21 cellular contexts compared by ENCODE assay signal in the genomic region with DNA sequence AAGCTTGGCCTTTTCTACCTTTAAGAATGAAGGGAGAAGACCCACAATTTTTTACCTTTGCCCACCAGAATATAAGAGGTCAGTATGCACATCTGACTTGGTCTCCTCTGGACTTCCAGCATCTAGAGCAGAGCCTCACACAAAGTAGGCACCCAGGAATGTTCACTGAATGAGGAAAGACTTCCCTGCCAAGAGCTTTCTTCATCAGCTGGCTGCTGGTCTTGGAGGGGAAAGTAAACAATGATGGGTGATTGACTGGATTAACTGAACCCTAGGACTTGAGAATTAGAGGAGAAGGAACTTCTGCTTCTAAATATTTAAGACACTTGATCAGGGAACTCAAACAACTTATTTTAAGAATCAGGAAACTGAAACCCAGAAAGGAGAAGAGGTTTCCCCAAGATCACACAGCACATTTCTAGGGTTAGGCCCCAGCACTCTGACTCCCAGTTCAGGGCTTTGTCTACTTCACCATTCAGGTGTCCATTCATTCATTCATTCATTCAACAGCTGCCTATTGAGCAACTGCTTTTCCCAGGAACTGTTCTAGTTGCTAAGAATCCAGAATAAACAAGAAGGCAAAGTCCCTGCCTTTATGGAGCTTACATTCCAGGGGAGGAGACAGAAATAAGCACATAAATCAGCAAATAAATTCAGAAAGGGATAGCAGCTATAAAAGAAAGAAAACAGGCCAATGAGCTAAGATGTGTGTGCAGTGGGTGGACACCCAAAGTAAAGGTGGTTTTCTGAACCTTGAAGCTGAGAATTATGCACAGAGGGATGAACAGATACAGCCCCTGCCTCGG.
DNase-seq lines count a peak whose midpoint lies in the region; ATAC-seq and TF ChIP-seq lines count a peak whose summit lies in the region.
"Had no signal": no experiment of that assay in that cellular context is flagged by ENCODE, and none has a peak within 500 bp of the region (broad histone marks: within the 10 kb centered on the region; RNA-seq: fewer than 3 reads in every experiment).

No MANE protein-coding gene starts in this region.

- DNase-seq in SIG-M5 treated with dmso at 0.1 percent for 504 hours (lab: John Stamatoyannopoulos, UW; ENCODE audit: unreplicated experiment): peak; percentile 77
- no peak for DNase-seq in SIG-M5 (lab: John Stamatoyannopoulos, UW)
- peak; percentile 24 for DNase-seq in SKM-1 treated with dmso at 0.1 percent for 144 hours (lab: John Stamatoyannopoulos, UW; ENCODE audit: unreplicated experiment)
- no peak for DNase-seq in left lung
- no peak for DNase-seq in transverse colon
- no peak for DNase-seq in stimulated activated naive CD4-positive, alpha-beta T cell (lab: John Stamatoyannopoulos, UW)
- DNase-seq in activated naive CD4-positive, alpha-beta T cell treated with anti-CD3 and anti-CD28 coated beads, Interleukin-2, amount 50 U/mL, for 16 hours: no peak
- DNase-seq in KBM-7: no peak
- DNase-seq: 8988T; activated CD8-positive, alpha-beta memory T cell treated with anti-CD3 and anti-CD28 coated beads for 24 hours; activated T-cell treated with anti-CD3 and anti-CD28 coated beads, Interleukin-2, amount 50 U/mL, for 72 hours; effector memory CD4-positive, alpha-beta T cell; MM.1S; NCI-H187; nucleus accumbens; right cardiac atrium; stimulated activated CD8-positive, alpha-beta memory T cell treated with anti-CD3 and anti-CD28 coated beads, Interleukin-4, amount 100 ng/mL, for 48 hours; substantia nigra had no signal

- peak; percentile 69 for ATAC-seq in left lung
- ATAC-seq: activated CD4-positive, CD25-positive, alpha-beta regulatory T cell treated with anti-CD3 and anti-CD28 coated beads, Interleukin-2, amount 50 U/mL, for 24 hours; activated T-cell treated with anti-CD3 and anti-CD28 coated beads, Interleukin-2, amount 50 U/mL, for 72 hours; right cardiac atrium had no signal

- no peaks in the 10 kb centered on the region for H3K9me3 ChIP-seq in left lung
- H3K9me3 ChIP-seq in transverse colon: no peaks in the 10 kb centered on the region
- H3K9me3 ChIP-seq: vagina had no signal

- TF ChIP-seq CTCF in left lung (IDR thresholded peaks at IDR 0.05) (no peak), transverse colon (IDR thresholded peaks at IDR 0.05) (no peak)

- intact Hi-C loops in left lung (cut with DNase I): no loop called here
- intact Hi-C loops in transverse colon (cut with DNase I; ENCODE audit: low total_unique reads): no loop called here

- H3K36me3 ChIP-seq in left lung: no peaks in the 10 kb centered on the region
- no peaks in the 10 kb centered on the region for H3K36me3 ChIP-seq in transverse colon
- H3K36me3 ChIP-seq: vagina had no signal

- WGBS in transverse colon (ENCODE audit: low coverage in 1 of 2), 2 donors: 58 to 80% methylated on average over 1 of the region's 1 CpG

- H3K27ac ChIP-seq in left lung (no peak overlapping the region), transverse colon (peak overlapping the region; percentile 14 to 55 (median 30))
- H3K27ac ChIP-seq: RWPE1, vagina had no signal

- H3K4me1 ChIP-seq in left lung (no peaks in the 10 kb centered on the region), transverse colon (peaks cover 0 to 16% (median 6%) of the 10 kb centered on the region in 4 donors)
- H3K4me1 ChIP-seq: vagina had no signal

- no peak overlapping the region for H3K4me3 ChIP-seq in left lung
- H3K4me3 ChIP-seq in transverse colon: no peak overlapping the region
- H3K4me3 ChIP-seq: vagina had no signal

- TF ChIP-seq EP300 in transverse colon (IDR thresholded peaks at IDR 0.05; ENCODE audit: low read depth): no peak

- no peak for TF ChIP-seq POLR2A in transverse colon (IDR thresholded peaks at IDR 0.05)

- H3K27me3 ChIP-seq in left lung (no peaks in the 10 kb centered on the region), transverse colon (no peaks in the 10 kb centered on the region)
- H3K27me3 ChIP-seq: vagina had no signal

- in situ Hi-C loops in transverse colon (cut with MboI; ENCODE audit: low pct_ligation_motif_present in 1 of 4, low pct_unique_long_range_greater_than_20kb in 1 of 4, low sequenced_read_pairs in 3 of 4): loop anchor here in 2 of 4 donors (25.0 kb wide), 1 partner anchor 467 kb away; no protein-coding TSS in a partner anchor
- in situ Hi-C loops in KBM-7 (cut with MboI; ENCODE audit: low pct_unique_long_range_greater_than_20kb, low sequenced_read_pairs): no loop called here

Comparison
In these comparisons a context has a peak if more than half of its experiments do, and no peak if none do; other contexts are left out.
1. DNase-seq: peak in SIG-M5 treated with dmso at 0.1 percent for 504 hours (single experiment) and SKM-1 treated with dmso at 0.1 percent for 144 hours (single experiment); none in SIG-M5 (single experiment), left lung (0 of 2), transverse colon (single experiment), stimulated activated naive CD4-positive, alpha-beta T cell (0 of 6), activated naive CD4-positive, alpha-beta T cell treated with anti-CD3 and anti-CD28 coated beads, Interleukin-2, amount 50 U/mL, for 16 hours (single experiment) and KBM-7 (single experiment).
2. H3K27ac ChIP-seq: peak in transverse colon (4 of 4); none in left lung (0 of 2).